In the genomic region with DNA sequence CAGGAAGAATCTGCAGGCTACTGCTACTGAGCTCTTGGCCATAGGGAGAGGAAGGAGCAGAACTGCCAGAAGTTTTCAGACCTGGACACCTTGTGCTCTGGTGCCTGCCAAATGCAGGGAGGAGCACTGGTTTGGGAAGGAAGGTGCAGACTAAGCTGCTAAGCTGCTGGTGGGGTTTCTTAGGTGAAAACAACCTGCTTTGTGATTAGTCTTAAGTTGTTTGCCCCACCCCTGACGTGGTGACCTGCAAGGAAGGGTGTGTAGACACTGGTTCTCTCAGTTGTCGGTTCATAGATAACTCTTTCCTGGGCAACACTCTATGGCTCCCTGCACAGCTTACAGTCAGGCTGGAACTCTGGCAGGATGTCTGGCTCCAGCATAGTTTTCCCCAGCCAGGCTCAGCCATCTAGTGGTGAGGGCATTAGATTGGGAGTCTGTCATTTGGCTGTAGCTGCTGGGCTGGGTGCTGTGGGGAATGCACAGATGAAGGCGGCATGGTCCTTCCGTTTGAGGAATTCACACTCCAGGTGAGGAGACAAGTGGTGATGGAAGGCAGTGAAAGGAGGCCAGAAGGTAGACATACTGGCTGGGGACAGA, we compare ENCODE assay signal across 1 cellular context.
TF ChIP-seq lines count a peak whose summit lies in the region.

No MANE protein-coding gene starts in this region.

TF ChIP-seq in HEK293, 187 proteins besides CTCF, POLR2A, EP300 and RAD21 (continued from another document):
- TF ChIP-seq, protein P1, sequence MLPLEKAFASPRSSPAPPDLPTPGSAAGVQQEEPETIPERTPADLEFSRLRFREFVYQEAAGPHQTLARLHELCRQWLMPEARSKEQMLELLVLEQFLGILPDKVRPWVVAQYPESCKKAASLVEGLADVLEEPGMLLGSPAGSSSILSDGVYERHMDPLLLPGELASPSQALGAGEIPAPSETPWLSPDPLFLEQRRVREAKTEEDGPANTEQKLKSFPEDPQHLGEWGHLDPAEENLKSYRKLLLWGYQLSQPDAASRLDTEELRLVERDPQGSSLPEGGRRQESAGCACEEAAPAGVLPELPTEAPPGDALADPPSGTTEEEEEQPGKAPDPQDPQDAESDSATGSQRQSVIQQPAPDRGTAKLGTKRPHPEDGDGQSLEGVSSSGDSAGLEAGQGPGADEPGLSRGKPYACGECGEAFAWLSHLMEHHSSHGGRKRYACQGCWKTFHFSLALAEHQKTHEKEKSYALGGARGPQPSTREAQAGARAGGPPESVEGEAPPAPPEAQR (tag by site-specific recombination; IDR thresholded peaks at IDR 0.05) = no peak
- TF ChIP-seq, protein P2, sequence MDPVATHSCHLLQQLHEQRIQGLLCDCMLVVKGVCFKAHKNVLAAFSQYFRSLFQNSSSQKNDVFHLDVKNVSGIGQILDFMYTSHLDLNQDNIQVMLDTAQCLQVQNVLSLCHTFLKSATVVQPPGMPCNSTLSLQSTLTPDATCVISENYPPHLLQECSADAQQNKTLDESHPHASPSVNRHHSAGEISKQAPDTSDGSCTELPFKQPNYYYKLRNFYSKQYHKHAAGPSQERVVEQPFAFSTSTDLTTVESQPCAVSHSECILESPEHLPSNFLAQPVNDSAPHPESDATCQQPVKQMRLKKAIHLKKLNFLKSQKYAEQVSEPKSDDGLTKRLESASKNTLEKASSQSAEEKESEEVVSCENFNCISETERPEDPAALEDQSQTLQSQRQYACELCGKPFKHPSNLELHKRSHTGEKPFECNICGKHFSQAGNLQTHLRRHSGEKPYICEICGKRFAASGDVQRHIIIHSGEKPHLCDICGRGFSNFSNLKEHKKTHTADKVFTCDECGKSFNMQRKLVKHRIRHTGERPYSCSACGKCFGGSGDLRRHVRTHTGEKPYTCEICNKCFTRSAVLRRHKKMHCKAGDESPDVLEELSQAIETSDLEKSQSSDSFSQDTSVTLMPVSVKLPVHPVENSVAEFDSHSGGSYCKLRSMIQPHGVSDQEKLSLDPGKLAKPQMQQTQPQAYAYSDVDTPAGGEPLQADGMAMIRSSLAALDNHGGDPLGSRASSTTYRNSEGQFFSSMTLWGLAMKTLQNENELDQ (tag by site-specific recombination; IDR thresholded peaks at IDR 0.05; ENCODE audit: low read depth) = no peak
- TF ChIP-seq SP3 (tag by site-specific recombination; IDR thresholded peaks at IDR 0.05) = no peak
